ENCODE assay signal across 8 cellular contexts in genomic region chr2:3376821-3377220, GRCh38. TPM values are rescaled to one million over a fixed set of nuclear protein-coding genes. Genes with fewer than 3 reads are reported as not detected.
A peak's percentile ranks its signal among the peaks of the same experiment; 100 is the strongest.
DNase-seq lines count a peak whose midpoint lies in the region; ATAC-seq and TF ChIP-seq lines count a peak whose summit lies in the region.

No MANE protein-coding gene starts in this region.

- H3K36me3 ChIP-seq in ES-I3 (ENCODE audit: insufficient read depth, low read length) (no peaks in the 10 kb centered on the region), RWPE2 (ENCODE audit: low read depth) (peaks cover 21% of the 10 kb centered on the region), esophagus squamous epithelium (peaks cover 0 to 8% (median 0%) of the 10 kb centered on the region in 3 donors)

- no peak for TF ChIP-seq POLR2A in esophagus squamous epithelium (IDR thresholded peaks at IDR 0.05)

- no peak for TF ChIP-seq CTCF in RWPE2 (IDR thresholded peaks at IDR 0.05; ENCODE audit: poor library complexity, severe bottlenecking)
- TF ChIP-seq CTCF in esophagus squamous epithelium (IDR thresholded peaks at IDR 0.05): no peak
- TF ChIP-seq CTCF in progenitor cell of endocrine pancreas (IDR thresholded peaks at IDR 0.05; ENCODE audit: unreplicated experiment): no peak

- DNase-seq in RWPE2 (ENCODE audit: low spot score) (no peak), esophagus squamous epithelium (lab: John Stamatoyannopoulos, UW) (no peak), progenitor cell of endocrine pancreas (ENCODE audit: low spot score, unreplicated experiment) (no peak), ureter (ENCODE audit: low spot score) (no peak), NCI-H2227 treated with DMSO at 0.1 percent for 48 hours (lab: John Stamatoyannopoulos, UW) (no peak)
- no peak for DNase-seq in effector CD4-positive, alpha-beta T cell

- no peaks in the 10 kb centered on the region for H3K9me3 ChIP-seq in ES-I3 (ENCODE audit: control insufficient read depth, insufficient read depth, low read length)
- no peaks in the 10 kb centered on the region for H3K9me3 ChIP-seq in RWPE2 (ENCODE audit: severe bottlenecking)
- H3K9me3 ChIP-seq in esophagus squamous epithelium: no peaks in the 10 kb centered on the region

- peaks cover 7% of the 10 kb centered on the region for H3K36me3 Mint-ChIP-seq in progenitor cell of endocrine pancreas (ENCODE audit: insufficient read depth)

- H3K4me3 ChIP-seq in RWPE2 (ENCODE audit: severe bottlenecking) (peak overlapping the region; percentile 74), esophagus squamous epithelium (peak overlapping the region in 3 of 4 donors; percentile 67 to 95 (median 83))

- H3K27me3 Mint-ChIP-seq in progenitor cell of endocrine pancreas: no peaks in the 10 kb centered on the region

- intact Hi-C loops in esophagus squamous epithelium (cut with DNase I): no loop called here

- ATAC-seq in RWPE2 (ENCODE audit: low read depth) (no peak), GM19455 (IDR thresholded peaks at IDR 0.05; ENCODE audit: unreplicated experiment) (no peak)

- no peaks in the 10 kb centered on the region for H3K9me3 Mint-ChIP-seq in progenitor cell of endocrine pancreas (ENCODE audit: low read depth)

- H3K4me1 ChIP-seq in ES-I3 (ENCODE audit: insufficient read depth, low read length): 0 out of 2 replicates have a peak, but pooled peaks cover 8% of the 10 kb centered on the region
- H3K4me1 ChIP-seq in RWPE2 (ENCODE audit: insufficient read depth, poor library complexity, severe bottlenecking): peaks cover 14% of the 10 kb centered on the region
- peaks cover 20 to 52% (median 27%) of the 10 kb centered on the region in 3 donors for H3K4me1 ChIP-seq in esophagus squamous epithelium

- WGBS in esophagus squamous epithelium, 2 donors: 62 to 69% methylated on average over 6 of the region's 6 CpGs

- peak overlapping the region; percentile 94 for H3K27ac Mint-ChIP-seq in progenitor cell of endocrine pancreas

- H3K27me3 ChIP-seq in RWPE2 (ENCODE audit: insufficient read depth, poor library complexity, severe bottlenecking): no peaks in the 10 kb centered on the region
- no peaks in the 10 kb centered on the region for H3K27me3 ChIP-seq in esophagus squamous epithelium

- peaks cover 15% of the 10 kb centered on the region for H3K4me1 Mint-ChIP-seq in progenitor cell of endocrine pancreas (ENCODE audit: low read depth)

- peak overlapping the region; percentile 95 for H3K4me3 Mint-ChIP-seq in progenitor cell of endocrine pancreas (ENCODE audit: low read depth)

- H3K27ac ChIP-seq in RWPE2 (ENCODE audit: poor library complexity, severe bottlenecking) (peak overlapping the region; percentile 63), esophagus squamous epithelium (peak overlapping the region in 1 of 4 donors; percentile 92)

- peak overlapping the region; percentile 75; the same call in 1 of the 2 replicates for H3K9ac ChIP-seq in ES-I3 (ENCODE audit: low read depth, low read length)

RNA-seq across cellular contexts. Expression of gene EIPR1, which starts 0.8 kb away (rescaled TPM):
- total RNA-seq in esophagus squamous epithelium (10 to 100 TPM; 27.3 to 50.6 (median 31.9) TPM), progenitor cell of endocrine pancreas (32.0 and 36.2 TPM in 2 replicates), ureter (38.1 TPM)

RNA-seq across cellular contexts. Expression of gene TRAPPC12, which starts 2.7 kb away (rescaled TPM):
- total RNA-seq in esophagus squamous epithelium (10 to 100 TPM; 28.4 to 64.7 (median 55.9) TPM), progenitor cell of endocrine pancreas (112 and 121 TPM in 2 replicates), ureter (173 TPM)
